Comparison of ENCODE assay signal across 7 cellular contexts in genomic region chr5:9399094-9399493, GRCh38.
"Had no signal": no experiment of that assay in that cellular context is flagged by ENCODE, and none has a peak within 500 bp of the region (broad histone marks: within the 10 kb centered on the region; RNA-seq: fewer than 3 reads in every experiment).

No MANE protein-coding gene starts in this region.

- DNase-seq: H7, HFFc6, KG1 had no signal

- H3K27ac ChIP-seq: HL-60 had no signal

- H3K4me1 ChIP-seq: HAP-1 had no signal

- ATAC-seq: GM23338, HCT116 had no signal

- H3K4me2 ChIP-seq: GM23338 had no signal

- H3K36me3 ChIP-seq: HAP-1 had no signal

- H2AFZ ChIP-seq: GM23338 had no signal

- H3K4me3 ChIP-seq: GM23338, HAP-1 had no signal

- H3K9me3 ChIP-seq: HAP-1 had no signal
